2 cellular contexts compared by ENCODE assay signal in genomic region chr12:71566655-71567054, GRCh38.
TF ChIP-seq lines count a peak whose summit lies in the region.

No MANE protein-coding gene starts in this region.

TF ChIP-seq in GM23338, 12 proteins besides CTCF, POLR2A, EP300 and RAD21:
- TF ChIP-seq CREB1 (CRISPR knock-in tag; IDR thresholded peaks at IDR 0.05; ENCODE audit: low read depth) (no peak), POLR2AphosphoS5 (IDR thresholded peaks at IDR 0.05; ENCODE audit: low read depth) (no peak), STAT1 (IDR thresholded peaks at IDR 0.05; ENCODE audit: unreplicated experiment) (no peak)

TF ChIP-seq in H1, 55 proteins besides CTCF, POLR2A, EP300 and RAD21:
- TF ChIP-seq KDM1A (IDR thresholded peaks at IDR 0.05; ENCODE audit: borderline replicate concordance, low read length) (no peak), RXRA (IDR thresholded peaks at IDR 0.05; ENCODE audit: insufficient read depth, low read depth, low read length) (no peak), FOSL1 (IDR thresholded peaks at IDR 0.05; ENCODE audit: insufficient read depth, low read depth, low read length) (no peak), TBP (IDR thresholded peaks at IDR 0.05; ENCODE audit: low read depth, low read length) (no peak), BACH1 (IDR thresholded peaks at IDR 0.05; ENCODE audit: low read length) (no peak), SIN3A (conservative IDR thresholded peaks at IDR 0.05 in 1 of 2, IDR thresholded peaks at IDR 0.05 in 1 of 2; ENCODE audit: low read depth in 1 of 2, low read length in 2 of 2) (no peak), RBBP5 (IDR thresholded peaks at IDR 0.05; ENCODE audit: borderline replicate concordance, low read depth, low read length) (no peak), ASH2L (IDR thresholded peaks at IDR 0.05; ENCODE audit: low read length) (no peak)
